ENCODE assay signal across 31 cellular contexts in genomic region chr9:33742051-33742450, GRCh38. TPM values are rescaled to one million over a fixed set of nuclear protein-coding genes. Genes with fewer than 3 reads are reported as not detected.
"Had no signal": no experiment of that assay in that cellular context is flagged by ENCODE, and none has a peak within 500 bp of the region (broad histone marks: within the 10 kb centered on the region; RNA-seq: fewer than 3 reads in every experiment).

No MANE protein-coding gene starts in this region.

- H3K4me1 ChIP-seq: foreskin keratinocyte, gastrocnemius medialis, heart left ventricle had no signal

- H3K4me1 Mint-ChIP-seq: activated B cell treated with CpG ODN at 0.5 μM for 24 hours, T-helper 17 cell had no signal

- H3K27ac Mint-ChIP-seq: activated B cell treated with CpG ODN at 0.5 μM for 24 hours; activated CD8-positive, alpha-beta T cell treated with anti-CD3 and anti-CD28 coated beads for 36 hours; activated naive CD8-positive, alpha-beta T cell; activated T-helper 17 cell treated with anti-CD3 and anti-CD28 coated beads, Interleukin-2, amount 50 U/mL, for 72 hours; dendritic cell treated with granulocyte-macrophage colony-stimulating factor and Interleukin-4, amounts not matched to agents 40 ng/mL and 50 ng/mL, for 4 days; T-helper 17 cell; T-helper 2 cell treated with Interferon-gamma antibody and Interleukin-4, amounts not matched to agents 5 μg/mL and 100 μg/mL, for 36 hours had no signal

- H3K9me3 Mint-ChIP-seq: activated T-helper 17 cell treated with anti-CD3 and anti-CD28 coated beads, Interleukin-2, amount 50 U/mL, for 72 hours; T-helper 2 cell treated with Interferon-gamma antibody and Interleukin-4, amounts not matched to agents 5 μg/mL and 100 μg/mL, for 36 hours had no signal

- H3K27me3 ChIP-seq: body of pancreas, dorsolateral prefrontal cortex, foreskin keratinocyte had no signal

- H3K27ac ChIP-seq: body of pancreas, coronary artery, dorsolateral prefrontal cortex, foreskin keratinocyte, gastrocnemius medialis, heart left ventricle, WERI-Rb-1 had no signal

- H3K4me3 ChIP-seq: body of pancreas, coronary artery, dorsolateral prefrontal cortex, gastrocnemius medialis, heart left ventricle had no signal

- H3K36me3 ChIP-seq: gastrocnemius medialis, heart left ventricle, WERI-Rb-1 had no signal

- H3K4me3 Mint-ChIP-seq: activated B cell treated with CpG ODN at 0.5 μM for 24 hours; activated CD8-positive, alpha-beta T cell treated with anti-CD3 and anti-CD28 coated beads for 36 hours; activated naive CD8-positive, alpha-beta T cell; activated T-cell treated with anti-CD3 and anti-CD28 coated beads, Interleukin-2, amount 50 U/mL, for 4 hours; activated T-helper 17 cell treated with anti-CD3 and anti-CD28 coated beads, Interleukin-2, amount 50 U/mL, for 72 hours; dendritic cell treated with granulocyte-macrophage colony-stimulating factor and Interleukin-4, amounts not matched to agents 40 ng/mL and 50 ng/mL, for 4 days; T-helper 17 cell; T-helper 2 cell treated with Interferon-gamma antibody and Interleukin-4, amounts not matched to agents 5 μg/mL and 100 μg/mL, for 36 hours had no signal

- ATAC-seq: activated CD4-positive, CD25-positive, alpha-beta regulatory T cell treated with anti-CD3 and anti-CD28 coated beads, Interleukin-2, amount 50 U/mL, for 24 hours; activated CD8-positive, alpha-beta T cell treated with anti-CD3 and anti-CD28 coated beads for 36 hours; activated T-cell treated with anti-CD3 and anti-CD28 coated beads, Interleukin-2, amount 50 U/mL, for 4 hours; activated T-helper 17 cell treated with anti-CD3 and anti-CD28 coated beads, Interleukin-2, amount 50 U/mL, for 72 hours; body of pancreas; foreskin keratinocyte; gastrocnemius medialis; heart left ventricle; T-helper 17 cell had no signal

- DNase-seq: activated B cell treated with CpG ODN at 0.5 μM for 24 hours; activated CD4-positive, alpha-beta T cell treated with anti-CD3 and anti-CD28 coated beads for 48 hours; activated CD4-positive, alpha-beta T cell treated with anti-CD3 and anti-CD28 coated beads, Interleukin-2, amount 50 U/mL, for 1 hour; activated CD4-positive, alpha-beta T cell treated with anti-CD3 and anti-CD28 coated beads, Interleukin-2, amount 50 U/mL, for 48 hours; activated CD8-positive, alpha-beta memory T cell treated with anti-CD3 and anti-CD28 coated beads for 24 hours; activated CD8-positive, alpha-beta T cell treated with anti-CD3 and anti-CD28 coated beads for 36 hours; activated effector memory CD4-positive, alpha-beta T cell treated with Interleukin-2 at 50 U/mL for 16 hours; activated gamma-delta T cell treated with Interleukin-2 at 50 U/mL for 16 hours; activated naive CD4-positive, alpha-beta T cell treated with anti-CD3 and anti-CD28 coated beads, Interleukin-2, amount 50 U/mL, for 16 hours; activated naive CD4-positive, alpha-beta T cell treated with Interleukin-2 at 50 U/mL for 16 hours; activated T-cell treated with anti-CD3 and anti-CD28 coated beads, Interleukin-2, amount 50 U/mL, for 4 hours; amniotic stem cell; anterior cingulate cortex; body of pancreas; caudate nucleus; dorsolateral prefrontal cortex; effector memory CD4-positive, alpha-beta T cell; foreskin keratinocyte; gastrocnemius medialis; glutamatergic neuron; heart left ventricle; T-helper 1 cell; T-helper 17 cell; T1000; WERI-Rb-1 had no signal

- H3K9me3 ChIP-seq: body of pancreas, gastrocnemius medialis had no signal

RNA-seq across cellular contexts. Expression of gene PRSS3, which starts 53.3 kb away (rescaled TPM):
- total RNA-seq: activated B cell treated with CpG ODN at 0.5 μM for 24 hours; activated CD8-positive, alpha-beta T cell treated with anti-CD3 and anti-CD28 coated beads for 36 hours; activated T-helper 17 cell treated with anti-CD3 and anti-CD28 coated beads, Interleukin-2, amount 50 U/mL, for 72 hours; T-helper 17 cell had no signal
